Comparison of ENCODE assay signal across 24 cellular contexts in the genomic region with DNA sequence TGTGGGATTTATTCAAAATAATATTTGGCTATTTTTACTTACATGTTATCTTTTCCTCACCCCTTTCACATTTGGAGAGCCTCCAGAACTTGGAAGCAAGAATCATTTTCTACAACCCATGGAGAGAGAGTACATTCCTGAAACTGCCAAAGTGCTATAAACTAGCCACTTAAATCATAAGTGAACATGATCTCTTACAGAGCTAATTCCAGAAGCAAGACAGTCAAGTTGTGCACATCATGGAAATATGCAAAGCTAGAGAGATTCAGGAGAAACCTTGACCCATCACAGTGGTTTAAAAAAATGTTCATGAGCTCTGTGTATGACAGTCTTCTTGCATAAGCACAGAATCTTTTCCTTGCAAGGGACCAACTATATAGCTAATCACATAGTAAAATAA.
"Had no signal": no experiment of that assay in that cellular context is flagged by ENCODE, and none has a peak within 500 bp of the region (broad histone marks: within the 10 kb centered on the region; RNA-seq: fewer than 3 reads in every experiment).

No MANE protein-coding gene starts in this region.

- H3K4me3 Mint-ChIP-seq: naive B cell; natural killer cell treated with Interleukin-12 subunit alpha and Interleukin-12 subunit beta and Interleukin-15 and Interleukin-18, amount 100 ng/mL, for 72 hours; neural progenitor cell; stimulated activated effector memory CD8-positive, alpha-beta T cell treated with anti-CD3 and anti-CD28 coated beads, Interleukin-12 subunit alpha, Interleukin-12 subunit beta, amount 100 ng/mL, for 72 hours had no signal

- H3K4me1 ChIP-seq: gastrocnemius medialis, heart left ventricle, left ventricle myocardium inferior, lower lobe of right lung, neural progenitor cell, parathyroid adenoma, right lobe of liver, transverse colon, upper lobe of right lung, vagina had no signal

- H3K9ac ChIP-seq: neural progenitor cell, parathyroid adenoma had no signal

- H3K27me3 ChIP-seq: dorsolateral prefrontal cortex, gastrocnemius medialis, heart left ventricle, neural progenitor cell, right lobe of liver, transverse colon, upper lobe of right lung, vagina had no signal

- ATAC-seq: gastrocnemius medialis; heart left ventricle; left cardiac atrium; lower lobe of right lung; mucosa of descending colon; natural killer cell treated with Interleukin-12 subunit alpha and Interleukin-12 subunit beta and Interleukin-15 and Interleukin-18, amount 100 ng/mL, for 72 hours; right lobe of liver; stimulated activated effector memory CD8-positive, alpha-beta T cell treated with anti-CD3 and anti-CD28 coated beads, Interleukin-12 subunit alpha, Interleukin-12 subunit beta, amount 100 ng/mL, for 72 hours; stimulated activated naive CD8-positive, alpha-beta T cell treated with anti-CD3 and anti-CD28 coated beads, Interleukin-15, Interleukin-2, amounts not matched to agents 100 U/mL and 50 U/mL, for 24 hours; upper lobe of right lung had no signal

- H2AFZ ChIP-seq: neural progenitor cell, parathyroid adenoma had no signal

- H3K36me3 ChIP-seq: gastrocnemius medialis, heart left ventricle, left ventricle myocardium inferior, lower lobe of right lung, neural progenitor cell, right lobe of liver, thoracic aorta, transverse colon, upper lobe of right lung, vagina had no signal

- H3K4me2 ChIP-seq: neural progenitor cell had no signal

- H3K36me3 Mint-ChIP-seq: naive B cell; natural killer cell treated with Interleukin-12 subunit alpha and Interleukin-12 subunit beta and Interleukin-15 and Interleukin-18, amount 100 ng/mL, for 72 hours; neural progenitor cell; stimulated activated effector memory CD8-positive, alpha-beta T cell treated with anti-CD3 and anti-CD28 coated beads, Interleukin-12 subunit alpha, Interleukin-12 subunit beta, amount 100 ng/mL, for 72 hours had no signal

- H3K9me3 ChIP-seq: gastrocnemius medialis, heart left ventricle, left ventricle myocardium inferior, lower lobe of right lung, mucosa of descending colon, right lobe of liver, thoracic aorta, transverse colon, upper lobe of right lung, vagina had no signal

- H3K9me3 Mint-ChIP-seq: neural progenitor cell had no signal

- H3K27ac ChIP-seq: dorsolateral prefrontal cortex, gastrocnemius medialis, heart left ventricle, left ventricle myocardium inferior, lower lobe of right lung, neural progenitor cell, parathyroid adenoma, right lobe of liver, thoracic aorta, transverse colon, upper lobe of right lung, vagina had no signal

- H3K79me2 ChIP-seq: parathyroid adenoma had no signal

- DNase-seq: dorsolateral prefrontal cortex; effector CD4-positive, alpha-beta T cell; foreskin fibroblast; gastrocnemius medialis; heart left ventricle; hippocampal formation; left cardiac atrium; left ventricle myocardium inferior; lower lobe of right lung; mucosa of descending colon; naive B cell; right lobe of liver; stimulated activated CD4-positive, alpha-beta T cell treated with anti-CD3 and anti-CD28 coated beads, Interleukin-2, amount 100 ng/mL, for 24 hours; stimulated activated CD4-positive, alpha-beta T cell treated with anti-CD3 and anti-CD28 coated beads, Interleukin-4, amount 100 ng/mL, for 24 hours; stimulated activated naive CD8-positive, alpha-beta T cell treated with anti-CD3 and anti-CD28 coated beads, Interleukin-15, Interleukin-2, amounts not matched to agents 100 U/mL and 50 U/mL, for 24 hours; transverse colon; upper lobe of right lung had no signal

- H3K4me1 Mint-ChIP-seq: naive B cell; neural progenitor cell; stimulated activated effector memory CD8-positive, alpha-beta T cell treated with anti-CD3 and anti-CD28 coated beads, Interleukin-12 subunit alpha, Interleukin-12 subunit beta, amount 100 ng/mL, for 72 hours had no signal

- H3K27ac Mint-ChIP-seq: naive B cell; natural killer cell treated with Interleukin-12 subunit alpha and Interleukin-12 subunit beta and Interleukin-15 and Interleukin-18, amount 100 ng/mL, for 72 hours; neural progenitor cell; progenitor cell of endocrine pancreas; stimulated activated effector memory CD8-positive, alpha-beta T cell treated with anti-CD3 and anti-CD28 coated beads, Interleukin-12 subunit alpha, Interleukin-12 subunit beta, amount 100 ng/mL, for 72 hours had no signal

- H3K4me3 ChIP-seq: dorsolateral prefrontal cortex, gastrocnemius medialis, heart left ventricle, left ventricle myocardium inferior, lower lobe of right lung, mucosa of descending colon, neural progenitor cell, right lobe of liver, thoracic aorta, transverse colon, upper lobe of right lung, vagina had no signal

- H3K27me3 Mint-ChIP-seq: naive B cell; natural killer cell treated with Interleukin-12 subunit alpha and Interleukin-12 subunit beta and Interleukin-15 and Interleukin-18, amount 100 ng/mL, for 72 hours; progenitor cell of endocrine pancreas had no signal
